In genomic region chr20:38748097-38748862, GRCh38 we compare ENCODE assay signal across 8 cellular contexts. TPM values are rescaled to one million over a fixed set of nuclear protein-coding genes. Genes with fewer than 3 reads are reported as not detected.
DNase-seq lines count a peak whose midpoint lies in the region; ATAC-seq and TF ChIP-seq lines count a peak whose summit lies in the region.

ACTR5 (plus strand) TSS chr20:38748460; CDS start chr20:38748479, 19 bp downstream.

- H2AFZ ChIP-seq in osteoblast (ENCODE audit: low read length): peak within 1 kb of the TSS; percentile 99

- H3K79me2 ChIP-seq in osteoblast (ENCODE audit: insufficient read depth, low read length): peaks cover 18% of the 10 kb centered on the region

- H3K27ac Mint-ChIP-seq in activated naive CD4-positive, alpha-beta T cell treated with anti-CD3 and anti-CD28 coated beads, Interleukin-2, amount 50 U/mL, for 72 hours: peak within 1 kb of the TSS; percentile 91 to 99

- H3K9me3 Mint-ChIP-seq in activated naive CD4-positive, alpha-beta T cell treated with anti-CD3 and anti-CD28 coated beads, Interleukin-2, amount 50 U/mL, for 72 hours: no peaks in the 10 kb centered on the region

- peak; percentile 89 for ATAC-seq in HG02678 (IDR thresholded peaks at IDR 0.05; ENCODE audit: unreplicated experiment)
- peak; percentile 95 for ATAC-seq in SK-N-SH treated with all-trans-retinoic acid at 6 μM for 48 hours
- ATAC-seq in activated naive CD4-positive, alpha-beta T cell treated with anti-CD3 and anti-CD28 coated beads, Interleukin-2, amount 50 U/mL, for 72 hours: peak; percentile 89 to 90

- H3K4me2 ChIP-seq in osteoblast (ENCODE audit: insufficient read depth, low read length): peak within 1 kb of the TSS; percentile 97

- H3K27me3 ChIP-seq in osteoblast (ENCODE audit: insufficient read depth, low read length) (peaks cover 6% of the 10 kb centered on the region), testis (no peaks in the 10 kb centered on the region)

- peaks cover 2% of the 10 kb centered on the region for H4K20me1 ChIP-seq in osteoblast (ENCODE audit: insufficient read depth, low read length)

- peak within 1 kb of the TSS; percentile 75 for H3K4me3 ChIP-seq in GM12864 (ENCODE audit: low read depth, low read length)
- peak within 1 kb of the TSS; percentile 85 for H3K4me3 ChIP-seq in osteoblast (ENCODE audit: insufficient read depth, low read length)
- peak within 1 kb of the TSS; percentile 91 to 93 for H3K4me3 ChIP-seq in testis

- TF ChIP-seq POLR2A in testis (IDR thresholded peaks at IDR 0.05): no peak

- H3K36me3 ChIP-seq in osteoblast (ENCODE audit: insufficient read depth, low read length): peaks cover 16% of the 10 kb centered on the region
- no peaks in the 10 kb centered on the region for H3K36me3 ChIP-seq in testis (ENCODE audit: low read depth, missing control alignments)

- no peak for TF ChIP-seq CTCF in GM12864 (IDR thresholded peaks at IDR 0.05; ENCODE audit: low read depth, low read length, missing control alignments)
- TF ChIP-seq CTCF in osteoblast (IDR thresholded peaks at IDR 0.05; ENCODE audit: extremely low read depth, low read depth, low read length): no peak
- no peak for TF ChIP-seq CTCF in testis (IDR thresholded peaks at IDR 0.05)

- peaks cover 0 to 10% of the 10 kb centered on the region in 2 donors for H3K36me3 Mint-ChIP-seq in activated naive CD4-positive, alpha-beta T cell treated with anti-CD3 and anti-CD28 coated beads, Interleukin-2, amount 50 U/mL, for 72 hours

- intact Hi-C loops in testis (cut with DNase I; ENCODE audit: low total_unique reads): no loop called here

- DNase-seq in GM12864 (ENCODE audit: low read depth) (peak; percentile 55), NCI-H1105 (lab: John Stamatoyannopoulos, UW) (peak; percentile 89), glomerular visceral epithelial cell (ENCODE audit: extremely low spot score) (peak; percentile 95), osteoblast (ENCODE audit: insufficient read length, low spot score, missing footprints) (peak; percentile 99), testis (peak; percentile 95)
- peak; percentile 95 to 99 for DNase-seq in activated naive CD4-positive, alpha-beta T cell treated with anti-CD3 and anti-CD28 coated beads, Interleukin-2, amount 50 U/mL, for 72 hours (ENCODE audit: low spot score in 2 of 2)

- WGBS in testis, 2 donors: 1% methylated on average over 18 to 68 of the region's 84 CpGs

- H3K9me3 ChIP-seq in osteoblast (ENCODE audit: low read depth, low read length): no peaks in the 10 kb centered on the region
- H3K9me3 ChIP-seq in testis: no peaks in the 10 kb centered on the region

- H3K27ac ChIP-seq in osteoblast (ENCODE audit: low read depth, low read length) (peak within 1 kb of the TSS; percentile 48), testis (peak within 1 kb of the TSS; percentile 93 to 97)

- peaks cover 12% of the 10 kb centered on the region for H3K4me1 ChIP-seq in osteoblast (ENCODE audit: insufficient read depth, low read length)
- H3K4me1 ChIP-seq in testis: peaks cover 4% of the 10 kb centered on the region

TF ChIP-seq in SK-N-SH treated with all-trans-retinoic acid at 6 μM for 48 hours, 23 proteins besides CTCF, POLR2A, EP300 and RAD21:
- TF ChIP-seq ZNF8 (CRISPR knock-in tag; IDR thresholded peaks at IDR 0.05) (no peak), SNAI2 (CRISPR knock-in tag; IDR thresholded peaks at IDR 0.05) (no peak), PPARA (CRISPR knock-in tag; IDR thresholded peaks at IDR 0.05; ENCODE audit: borderline replicate concordance) (no peak), ESRRG (CRISPR knock-in tag; IDR thresholded peaks at IDR 0.05) (no peak), ZFP30 (CRISPR knock-in tag; IDR thresholded peaks at IDR 0.05) (no peak), ARNTL (CRISPR knock-in tag; IDR thresholded peaks at IDR 0.05; ENCODE audit: borderline replicate concordance, low read depth) (no peak), TOX (CRISPR knock-in tag; IDR thresholded peaks at IDR 0.05; ENCODE audit: borderline replicate concordance) (no peak), CSRNP3 (CRISPR knock-in tag; IDR thresholded peaks at IDR 0.05) (no peak), CSDC2 (CRISPR knock-in tag; IDR thresholded peaks at IDR 0.05) (no peak), BACH2 (CRISPR knock-in tag; IDR thresholded peaks at IDR 0.05; ENCODE audit: borderline replicate concordance) (no peak), ZFP3 (CRISPR knock-in tag; IDR thresholded peaks at IDR 0.05) (no peak), GLIS3 (CRISPR knock-in tag; IDR thresholded peaks at IDR 0.05) (no peak), TCF4 (CRISPR knock-in tag; IDR thresholded peaks at IDR 0.05; ENCODE audit: borderline replicate concordance) (no peak), POU6F1 (CRISPR knock-in tag; IDR thresholded peaks at IDR 0.05; ENCODE audit: borderline replicate concordance, low read depth) (no peak), ZC3H10 (CRISPR knock-in tag; IDR thresholded peaks at IDR 0.05) (no peak), ZNF70 (CRISPR knock-in tag; IDR thresholded peaks at IDR 0.05) (no peak), ISL1 (CRISPR knock-in tag; IDR thresholded peaks at IDR 0.05) (no peak), OSR1 (CRISPR knock-in tag; IDR thresholded peaks at IDR 0.05) (no peak)
- TF ChIP-seq, protein P1, sequence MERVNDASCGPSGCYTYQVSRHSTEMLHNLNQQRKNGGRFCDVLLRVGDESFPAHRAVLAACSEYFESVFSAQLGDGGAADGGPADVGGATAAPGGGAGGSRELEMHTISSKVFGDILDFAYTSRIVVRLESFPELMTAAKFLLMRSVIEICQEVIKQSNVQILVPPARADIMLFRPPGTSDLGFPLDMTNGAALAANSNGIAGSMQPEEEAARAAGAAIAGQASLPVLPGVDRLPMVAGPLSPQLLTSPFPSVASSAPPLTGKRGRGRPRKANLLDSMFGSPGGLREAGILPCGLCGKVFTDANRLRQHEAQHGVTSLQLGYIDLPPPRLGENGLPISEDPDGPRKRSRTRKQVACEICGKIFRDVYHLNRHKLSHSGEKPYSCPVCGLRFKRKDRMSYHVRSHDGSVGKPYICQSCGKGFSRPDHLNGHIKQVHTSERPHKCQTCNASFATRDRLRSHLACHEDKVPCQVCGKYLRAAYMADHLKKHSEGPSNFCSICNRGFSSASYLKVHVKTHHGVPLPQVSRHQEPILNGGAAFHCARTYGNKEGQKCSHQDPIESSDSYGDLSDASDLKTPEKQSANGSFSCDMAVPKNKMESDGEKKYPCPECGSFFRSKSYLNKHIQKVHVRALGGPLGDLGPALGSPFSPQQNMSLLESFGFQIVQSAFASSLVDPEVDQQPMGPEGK (CRISPR knock-in tag; IDR thresholded peaks at IDR 0.05; ENCODE audit: borderline replicate concordance): no peak
- TF ChIP-seq, protein P2, sequence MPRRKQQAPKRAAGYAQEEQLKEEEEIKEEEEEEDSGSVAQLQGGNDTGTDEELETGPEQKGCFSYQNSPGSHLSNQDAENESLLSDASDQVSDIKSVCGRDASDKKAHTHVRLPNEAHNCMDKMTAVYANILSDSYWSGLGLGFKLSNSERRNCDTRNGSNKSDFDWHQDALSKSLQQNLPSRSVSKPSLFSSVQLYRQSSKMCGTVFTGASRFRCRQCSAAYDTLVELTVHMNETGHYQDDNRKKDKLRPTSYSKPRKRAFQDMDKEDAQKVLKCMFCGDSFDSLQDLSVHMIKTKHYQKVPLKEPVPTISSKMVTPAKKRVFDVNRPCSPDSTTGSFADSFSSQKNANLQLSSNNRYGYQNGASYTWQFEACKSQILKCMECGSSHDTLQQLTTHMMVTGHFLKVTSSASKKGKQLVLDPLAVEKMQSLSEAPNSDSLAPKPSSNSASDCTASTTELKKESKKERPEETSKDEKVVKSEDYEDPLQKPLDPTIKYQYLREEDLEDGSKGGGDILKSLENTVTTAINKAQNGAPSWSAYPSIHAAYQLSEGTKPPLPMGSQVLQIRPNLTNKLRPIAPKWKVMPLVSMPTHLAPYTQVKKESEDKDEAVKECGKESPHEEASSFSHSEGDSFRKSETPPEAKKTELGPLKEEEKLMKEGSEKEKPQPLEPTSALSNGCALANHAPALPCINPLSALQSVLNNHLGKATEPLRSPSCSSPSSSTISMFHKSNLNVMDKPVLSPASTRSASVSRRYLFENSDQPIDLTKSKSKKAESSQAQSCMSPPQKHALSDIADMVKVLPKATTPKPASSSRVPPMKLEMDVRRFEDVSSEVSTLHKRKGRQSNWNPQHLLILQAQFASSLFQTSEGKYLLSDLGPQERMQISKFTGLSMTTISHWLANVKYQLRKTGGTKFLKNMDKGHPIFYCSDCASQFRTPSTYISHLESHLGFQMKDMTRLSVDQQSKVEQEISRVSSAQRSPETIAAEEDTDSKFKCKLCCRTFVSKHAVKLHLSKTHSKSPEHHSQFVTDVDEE (CRISPR knock-in tag; IDR thresholded peaks at IDR 0.05): no peak

RNA-seq across cellular contexts. Expression of gene ACTR5, which starts in this region (rescaled TPM):
- 10 to 100 TPM in 1 of 2 donors, 1 to 10 TPM in 1; 7.2 to 11.7 TPM for total RNA-seq in activated naive CD4-positive, alpha-beta T cell treated with anti-CD3 and anti-CD28 coated beads, Interleukin-2, amount 50 U/mL, for 72 hours
- total RNA-seq in osteoblast (5.8 and 6.2 TPM in 2 replicates), testis (10 to 100 TPM; 22.7 to 26.9 TPM)
- 18.9 TPM for polyA plus RNA-seq in testis (ENCODE audit: insufficient read depth, low read depth, low replicate concordance)

Comparison
In these comparisons a context has a peak if more than half of its experiments do, and no peak if none do; other contexts are left out.
1. Peak in every context shown above with its lines: DNase-seq, ATAC-seq, H3K4me3 ChIP-seq and H3K27ac ChIP-seq.